In the genomic region with DNA sequence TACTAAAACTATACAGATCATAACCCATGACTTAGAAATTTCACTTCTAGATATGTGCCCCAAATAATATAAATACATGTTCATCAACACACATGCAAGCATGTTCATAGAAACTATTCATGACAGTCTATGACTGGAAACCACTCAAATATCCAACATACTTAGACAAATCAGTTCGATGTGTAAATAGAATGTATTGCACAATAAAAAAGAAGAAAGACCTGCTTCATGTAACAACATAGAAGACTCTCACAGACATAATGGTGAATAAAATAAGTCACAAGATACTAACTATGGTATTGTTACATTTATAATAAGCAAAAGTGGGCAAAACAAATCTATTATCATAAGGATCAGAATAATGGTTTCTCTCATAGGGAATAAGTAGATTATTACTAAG, we compare ENCODE assay signal across 22 cellular contexts.
A peak's percentile ranks its signal among the peaks of the same experiment; 100 is the strongest.
DNase-seq lines count a peak whose midpoint lies in the region; ATAC-seq, FAIRE-seq and TF ChIP-seq lines count a peak whose summit lies in the region.
"Had no signal": no experiment of that assay in that cellular context is flagged by ENCODE, and none has a peak within 500 bp of the region (broad histone marks: within the 10 kb centered on the region; RNA-seq: fewer than 3 reads in every experiment).

No MANE protein-coding gene starts in this region.

- POLR2A ChIA-PET in IMR-90 (lab: Charles Lee; ENCODE audit: unreplicated experiment) (no interaction called here), K562 (lab: Yijun Ruan, JAX) (no interaction called here)

- no peak for TF ChIP-seq EP300 in K562 (IDR thresholded peaks at IDR 0.05; ENCODE audit: low read length)
- no peak for TF ChIP-seq EP300 in suprapubic skin (IDR thresholded peaks at IDR 0.05)

- no peak overlapping the region for H3K4me2 ChIP-seq in mammary epithelial cell (ENCODE audit: insufficient read depth, low read depth, low read length)
- H3K4me2 ChIP-seq in IMR-90 (ENCODE audit: low read depth, low read length), result no peak overlapping the region
- no peak overlapping the region for H3K4me2 ChIP-seq in K562 (ENCODE audit: insufficient read depth, low read length)
- H3K4me2 ChIP-seq: A549; BLaER1 treated with 17β-estradiol and CSF1 and Interleukin-3, amounts not matched to agents 10 nM and 100 nM had no signal

- H4K8ac ChIP-seq in IMR-90 (ENCODE audit: low read depth in 2 of 2, low read length in 2 of 2), result no peak overlapping the region

- WGBS in mammary epithelial cell (ENCODE audit: low coverage, missing lambda C conversion rate), result 55% methylated on average over 1 of the region's 1 CpG
- no CpG with 5 or more reads among the region's 1 CpG for WGBS in IMR-90 (ENCODE audit: extremely low coverage in 2 of 2, insufficient read length in 1 of 2), 2 experiments
- WGBS in K562 (ENCODE audit: insufficient coverage, low coverage, missing lambda C conversion rate), result 0% methylated on average over 1 of the region's 1 CpG
- 74% methylated on average over 1 of the region's 1 CpG for WGBS in suprapubic skin

- TF ChIP-seq POLR2A in breast epithelium (IDR thresholded peaks at IDR 0.05) (no peak), IMR-90 (IDR thresholded peaks at IDR 0.05; ENCODE audit: low read depth, low read length) (no peak), K562 (conservative IDR thresholded peaks at IDR 0.05) (no peak), suprapubic skin (IDR thresholded peaks at IDR 0.05) (no peak)

- H3K18ac ChIP-seq in IMR-90 (ENCODE audit: low read depth, low read length), result no peak overlapping the region

- H2AK5ac ChIP-seq in IMR-90 (ENCODE audit: low read depth, low read length), result no peak overlapping the region

- H2BK15ac ChIP-seq in IMR-90 (ENCODE audit: low read depth, low read length), result no peak overlapping the region

- H4K5ac ChIP-seq in IMR-90 (ENCODE audit: low read depth, low read length), result no peak overlapping the region

- no peak overlapping the region for H2BK5ac ChIP-seq in IMR-90 (ENCODE audit: low read depth, low read length, poor library complexity, severe bottlenecking)

- H3K27me3 ChIP-seq in breast epithelium (no peaks in the 10 kb centered on the region), mammary epithelial cell (ENCODE audit: insufficient read depth, low read length) (no peaks in the 10 kb centered on the region), IMR-90 (ENCODE audit: control insufficient read depth, insufficient read depth, low read length) (no peaks in the 10 kb centered on the region), K562 (ENCODE audit: control insufficient read depth in 2 of 2, insufficient read depth in 2 of 2, low read length in 2 of 2) (peaks cover 17 to 23% of the 10 kb centered on the region in 2 experiments; a peak in 3 of 5 replicates), suprapubic skin (no peaks in the 10 kb centered on the region)
- H3K27me3 ChIP-seq: BLaER1 treated with 17β-estradiol and CSF1 and Interleukin-3, amounts not matched to agents 10 nM and 100 nM had no signal

- H3K9ac ChIP-seq in mammary epithelial cell (ENCODE audit: insufficient read depth, low read length) (no peak overlapping the region), IMR-90 (ENCODE audit: low read depth, low read length) (no peak overlapping the region), K562 (ENCODE audit: insufficient read depth in 1 of 2, low read depth in 2 of 2, low read length in 2 of 2) (no peak overlapping the region)
- H3K9ac ChIP-seq: BLaER1 treated with 17β-estradiol and CSF1 and Interleukin-3, amounts not matched to agents 10 nM and 100 nM had no signal

- no peak overlapping the region for H3K56ac ChIP-seq in IMR-90 (ENCODE audit: extremely low read depth, insufficient read depth, low read length)

- no peak for DNase-seq in breast epithelium (ENCODE audit: low spot score in 2 of 2)
- no peak for DNase-seq in mammary epithelial cell
- no peak for DNase-seq in IMR-90
- no peak for DNase-seq in K562 (ENCODE audit: extremely low read depth in 1 of 4, low spot score in 3 of 4)
- no peak for DNase-seq in suprapubic skin (ENCODE audit: low spot score in 2 of 2)
- DNase-seq in HT-29 (ENCODE audit: low spot score), result no peak
- DNase-seq in NCI-H82 (lab: John Stamatoyannopoulos, UW), result no peak
- no peak for DNase-seq in activated CD8-positive, alpha-beta memory T cell treated with anti-CD3 and anti-CD28 coated beads, Interleukin-2, amount 50 U/mL, for 4 hours
- DNase-seq: AML-193; Caco-2; Calu3; CD4-positive, alpha-beta T cell; CD8-positive, alpha-beta T cell; DMS79 treated with DMSO at 0.1 percent for 48 hours; GF-D8 had no signal

- no peak overlapping the region for H3K23ac ChIP-seq in IMR-90 (ENCODE audit: low read depth, low read length)

- H3K36me3 ChIP-seq in breast epithelium (no peaks in the 10 kb centered on the region), mammary epithelial cell (ENCODE audit: insufficient read depth, low read length) (no peaks in the 10 kb centered on the region), IMR-90 (ENCODE audit: control insufficient read depth, insufficient read depth, low read length) (no peaks in the 10 kb centered on the region), K562 (ENCODE audit: control insufficient read depth, insufficient read depth, low read length) (no peaks in the 10 kb centered on the region), suprapubic skin (no peaks in the 10 kb centered on the region)

- no peaks in the 10 kb centered on the region for H3K79me2 ChIP-seq in mammary epithelial cell (ENCODE audit: insufficient read depth, low read length)
- no peaks in the 10 kb centered on the region for H3K79me2 ChIP-seq in K562 (ENCODE audit: control insufficient read depth, insufficient read depth, low read length)

- no peak overlapping the region for H2AK9ac ChIP-seq in IMR-90 (replicated peaks; ENCODE audit: low read depth, low read length, poor library complexity)

- in situ Hi-C loops in mammary epithelial cell (cut with MboI; ENCODE audit: low sequenced_read_pairs in 2 of 2) (no loop called here), IMR-90 (cut with MboI; ENCODE audit: low sequenced_read_pairs) (no loop called here), K562 (cut with MboI) (no loop called here)

- no peak overlapping the region for H2BK120ac ChIP-seq in IMR-90 (ENCODE audit: low read depth, low read length)

- no peak for FAIRE-seq in K562 (lab: Jason Lieb, UNC)
- FAIRE-seq: A549, D721Med, G401.6, GM12891 had no signal

- BruUV-seq in mammary epithelial cell (replicated peaks; lab: Mats Ljungman, UMichigan), result no TSS peak
- BruUV-seq in IMR-90 (replicated peaks; lab: Mats Ljungman, UMichigan), result no TSS peak
- BruUV-seq in K562 (replicated peaks; lab: Mats Ljungman, UMichigan), result no TSS peak

- H3K14ac ChIP-seq in IMR-90 (replicated peaks; ENCODE audit: low read depth, low read length), result no peak overlapping the region

- no peak overlapping the region for H3K4ac ChIP-seq in IMR-90 (ENCODE audit: low read depth, low read length)

- H2AFZ ChIP-seq in mammary epithelial cell (ENCODE audit: low read depth, low read length), result no peak overlapping the region
- H2AFZ ChIP-seq in IMR-90 (replicated peaks; ENCODE audit: low read length, poor library complexity), result no peak overlapping the region
- H2AFZ ChIP-seq in K562 (ENCODE audit: low read depth, low read length), result no peak overlapping the region

- H3K9me3 ChIP-seq in breast epithelium (peaks cover 6 to 15% of the 10 kb centered on the region in 2 donors), mammary epithelial cell (replicated peaks; ENCODE audit: insufficient read depth, low read length) (peaks cover 4% of the 10 kb centered on the region), IMR-90 (ENCODE audit: control insufficient read depth, insufficient read depth, low read length) (peaks cover 6% of the 10 kb centered on the region), K562 (replicated peaks; ENCODE audit: control insufficient read depth, insufficient read depth, low read depth, low read length) (no peaks in the 10 kb centered on the region; the same call in 1 of the 2 replicates), suprapubic skin (peaks cover 6% of the 10 kb centered on the region)

- no peaks in the 10 kb centered on the region for H3K79me1 ChIP-seq in IMR-90 (ENCODE audit: low read depth in 1 of 2, low read length in 2 of 2)

- H3K9me1 ChIP-seq in IMR-90 (ENCODE audit: insufficient read depth, low read length) (no peaks in the 10 kb centered on the region), K562 (ENCODE audit: control insufficient read depth, insufficient read depth, low read length) (no peaks in the 10 kb centered on the region)

- TF ChIP-seq RAD21 in IMR-90 (IDR thresholded peaks at IDR 0.05; ENCODE audit: low read length), result no peak
- no peak for TF ChIP-seq RAD21 in K562 (CRISPR knock-in tag; conservative IDR thresholded peaks at IDR 0.05 in 1 of 2, IDR thresholded peaks at IDR 0.05 in 1 of 2)

- TF ChIP-seq CTCF in breast epithelium (IDR thresholded peaks at IDR 0.05) (no peak), mammary epithelial cell (conservative IDR thresholded peaks at IDR 0.05 in 1 of 2, IDR thresholded peaks at IDR 0.05 in 1 of 2; ENCODE audit: extremely low read depth in 1 of 2, insufficient read depth in 1 of 2, low read depth in 1 of 2, low read length in 2 of 2) (no peak), IMR-90 (conservative IDR thresholded peaks at IDR 0.05; ENCODE audit: low read depth, low read length) (no peak), K562 (IDR thresholded peaks at IDR 0.05 in 2 of 3, conservative IDR thresholded peaks at IDR 0.05 in 1 of 3; ENCODE audit: insufficient read depth in 2 of 3, low read depth in 1 of 3, low read length in 3 of 3) (no peak), suprapubic skin (IDR thresholded peaks at IDR 0.05) (no peak)

- H2BK20ac ChIP-seq in IMR-90 (ENCODE audit: low read depth, low read length), result no peak overlapping the region

- H3K4me3 ChIP-seq in breast epithelium, result no peak overlapping the region
- H3K4me3 ChIP-seq in mammary epithelial cell (replicated peaks in 1 of 3; ENCODE audit: insufficient read depth in 1 of 3, low read depth in 2 of 3, low read length in 3 of 3), result no peak overlapping the region
- H3K4me3 ChIP-seq in IMR-90 (ENCODE audit: insufficient read depth, low read depth, low read length), result no peak overlapping the region
- H3K4me3 ChIP-seq in K562, result no peak overlapping the region
- no peak overlapping the region for H3K4me3 ChIP-seq in suprapubic skin
- H3K4me3 ChIP-seq: A549; BLaER1 treated with 17β-estradiol and CSF1 and Interleukin-3, amounts not matched to agents 10 nM and 100 nM had no signal

- intact Hi-C loops in breast epithelium (cut with DNase I; ENCODE audit: low total_unique reads), result no loop called here
- intact Hi-C loops in mammary epithelial cell (cut with micrococcal nuclease), result no loop called here
- intact Hi-C loops in IMR-90 (cut with micrococcal nuclease), result no loop called here
- intact Hi-C loops in K562 (cut with micrococcal nuclease), result no loop called here

- ATAC-seq in IMR-90 (ENCODE audit: low read depth) (no peak), K562 (no peak)
- ATAC-seq: A549; CD8-positive, alpha-beta T cell had no signal

- dilution Hi-C loops in mammary epithelial cell (cut with HindIII; ENCODE audit: low sequenced_read_pairs) (no loop called here), IMR-90 (cut with HindIII; ENCODE audit: low sequenced_read_pairs, unreplicated experiment) (no loop called here)

- H4K20me1 ChIP-seq in mammary epithelial cell (ENCODE audit: insufficient read depth, low read length) (no peaks in the 10 kb centered on the region), IMR-90 (ENCODE audit: insufficient read depth, low read length) (no peaks in the 10 kb centered on the region), K562 (replicated peaks; ENCODE audit: control insufficient read depth, insufficient read depth, low read length) (no peaks in the 10 kb centered on the region)
- H4K20me1 ChIP-seq: BLaER1 treated with 17β-estradiol and CSF1 and Interleukin-3, amounts not matched to agents 10 nM and 100 nM had no signal

- H3K4me1 ChIP-seq in breast epithelium, result no peaks in the 10 kb centered on the region
- no peaks in the 10 kb centered on the region for H3K4me1 ChIP-seq in mammary epithelial cell (ENCODE audit: insufficient read depth, low read length)
- no peaks in the 10 kb centered on the region for H3K4me1 ChIP-seq in IMR-90 (ENCODE audit: control insufficient read depth, insufficient read depth, low read length)
- H3K4me1 ChIP-seq in K562 (replicated peaks in 1 of 2; ENCODE audit: control insufficient read depth in 2 of 2, insufficient read depth in 2 of 2, low read length in 2 of 2), result no peaks in the 10 kb centered on the region; a peak in 1 of 5 replicates
- H3K4me1 ChIP-seq in suprapubic skin, result no peaks in the 10 kb centered on the region
- H3K4me1 ChIP-seq: A549, Caco-2 had no signal

- CTCF ChIA-PET in mammary epithelial cell (lab: Charles Lee; ENCODE audit: low non-redundant PET), result no interaction called here
- CTCF ChIA-PET in IMR-90 (lab: Yijun Ruan, JAX), result no interaction called here
- CTCF ChIA-PET in K562 (lab: Yijun Ruan, JAX; ENCODE audit: low intra/inter-chr PET ratio), result no interaction called here

- no peak overlapping the region for H4K91ac ChIP-seq in IMR-90 (ENCODE audit: insufficient read depth, low read depth, low read length)

- H3K27ac ChIP-seq in breast epithelium, result peak overlapping the region; percentile 8 to 23
- no peak overlapping the region for H3K27ac ChIP-seq in mammary epithelial cell (ENCODE audit: insufficient read depth, low read depth, low read length)
- H3K27ac ChIP-seq in IMR-90 (ENCODE audit: insufficient read depth, low read length), result no peak overlapping the region
- H3K27ac ChIP-seq in K562 (ENCODE audit: extremely low read depth, low read depth, low read length), result no peak overlapping the region
- H3K27ac ChIP-seq in suprapubic skin, result peak overlapping the region; percentile 80
- H3K27ac ChIP-seq: 22Rv1; A549; BLaER1 treated with 17β-estradiol and CSF1 and Interleukin-3, amounts not matched to agents 10 nM and 100 nM; C4-2B had no signal

Comparison
In these comparisons a context has a peak if more than half of its experiments do, and no peak if none do; other contexts are left out.
1. H3K27ac ChIP-seq: peak in breast epithelium (2 of 2) and suprapubic skin (single experiment); none in mammary epithelial cell (single experiment), IMR-90 (single experiment) and K562 (single experiment).